ENCODE assay signal across 27 cellular contexts in genomic region chr13:73535341-73535740, GRCh38.
"Had no signal": no experiment of that assay in that cellular context is flagged by ENCODE, and none has a peak within 500 bp of the region (broad histone marks: within the 10 kb centered on the region; RNA-seq: fewer than 3 reads in every experiment).

No MANE protein-coding gene starts in this region.

- H3K36me3 ChIP-seq: ascending aorta, cardiac muscle cell, Peyer's patch, SJSA1 had no signal

- H3K27ac ChIP-seq: ascending aorta, body of pancreas, cardiac muscle cell, Peyer's patch, SJSA1 had no signal

- H3K9me3 ChIP-seq: ascending aorta, body of pancreas, Peyer's patch, SJSA1 had no signal

- H3K27me3 ChIP-seq: ascending aorta, body of pancreas, cardiac muscle cell, Peyer's patch, SJSA1 had no signal

- H3K4me3 ChIP-seq: ascending aorta, body of pancreas, cardiac muscle cell, K562, Peyer's patch, SJSA1 had no signal

- H3K4me1 ChIP-seq: ascending aorta, body of pancreas, Peyer's patch, SJSA1 had no signal

- DNase-seq: activated CD4-positive, alpha-beta T cell treated with anti-CD3 and anti-CD28 coated beads for 4 hours; activated CD8-positive, alpha-beta T cell treated with anti-CD3 and anti-CD28 coated beads, Interleukin-2, amount 10 ng/mL, durations not matched to agents 7 days and 5 days; activated effector memory CD4-positive, alpha-beta T cell treated with anti-CD3 and anti-CD28 coated beads, Interleukin-2, amount 50 U/mL, for 16 hours; activated naive CD4-positive, alpha-beta T cell treated with Interleukin-2 at 50 U/mL for 16 hours; activated naive CD8-positive, alpha-beta T cell treated with anti-CD3 and anti-CD28 coated beads, Interleukin-2, amount 50 U/mL, for 24 hours; activated T-cell treated with anti-CD3 and anti-CD28 coated beads, Interleukin-2, amount 50 U/mL, for 4 hours; amniotic stem cell; body of pancreas; Karpas-422; MM.1S; NCI-H1048; NCI-H146; NCI-H187 treated with DMSO at 0.1 percent for 48 hours; NCI-H2081 treated with DMSO at 0.1 percent for 48 hours; NCI-H446 treated with DMSO at 0.1 percent for 48 hours; NCI-H524 treated with DMSO at 0.1 percent for 48 hours; NCI-H748 treated with DMSO at 0.1 percent for 48 hours; Peyer's patch; SHP77; SW 1271 had no signal

- ATAC-seq: activated CD4-positive, CD25-positive, alpha-beta regulatory T cell treated with anti-CD3 and anti-CD28 coated beads, Interleukin-2, amount 50 U/mL, for 24 hours; activated CD8-positive, alpha-beta T cell treated with anti-CD3 and anti-CD28 coated beads, Interleukin-2, amount 10 ng/mL, durations not matched to agents 7 days and 5 days; activated naive CD4-positive, alpha-beta T cell treated with anti-CD3 and anti-CD28 coated beads, Interleukin-2, amount 50 U/mL, for 72 hours; activated naive CD8-positive, alpha-beta T cell treated with anti-CD3 and anti-CD28 coated beads, Interleukin-2, amount 50 U/mL, for 24 hours; activated T-cell treated with anti-CD3 and anti-CD28 coated beads, Interleukin-2, amount 50 U/mL, for 4 hours; body of pancreas; K562; SK-N-SH treated with all-trans-retinoic acid at 6 μM for 48 hours had no signal
